In the genomic region with DNA sequence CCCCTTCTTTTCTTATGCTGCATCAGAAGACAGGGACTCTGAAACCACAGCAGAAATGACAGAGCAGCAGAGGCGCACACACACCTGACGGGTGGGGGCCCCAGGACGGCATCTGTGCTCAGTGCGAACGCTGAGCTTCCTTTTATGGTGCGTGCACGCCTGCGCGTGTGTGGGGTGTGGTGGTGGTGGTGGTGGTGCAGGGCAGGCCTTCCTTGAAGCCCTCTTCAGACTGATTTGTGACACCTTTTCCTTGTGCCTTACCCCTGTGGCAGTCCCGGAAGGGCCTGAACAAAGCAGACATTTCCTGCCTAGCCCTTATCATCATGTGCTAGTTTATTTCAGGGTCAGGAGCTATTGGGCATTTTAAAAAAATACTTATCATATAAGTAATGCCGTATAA, we compare ENCODE assay signal across 21 cellular contexts.
DNase-seq lines count a peak whose midpoint lies in the region; ATAC-seq lines count a peak whose summit lies in the region.
"Had no signal": no experiment of that assay in that cellular context is flagged by ENCODE, and none has a peak within 500 bp of the region (broad histone marks: within the 10 kb centered on the region; RNA-seq: fewer than 3 reads in every experiment).

No MANE protein-coding gene starts in this region.

- H2BK12ac ChIP-seq in mesenchymal stem cell (ENCODE audit: low read length in 2 of 2), result no peak overlapping the region

- H3K18ac ChIP-seq in mesenchymal stem cell (ENCODE audit: low read depth in 1 of 2, low read length in 2 of 2), result no peak overlapping the region

- no peak overlapping the region for H3K27ac Mint-ChIP-seq in activated naive CD8-positive, alpha-beta T cell treated with anti-CD3 and anti-CD28 coated beads for 36 hours
- H3K27ac Mint-ChIP-seq: activated naive CD4-positive, alpha-beta T cell treated with anti-CD3 and anti-CD28 coated beads, Interleukin-2, amount 50 U/mL, for 24 hours; CD14-positive monocyte; IgD-negative memory B cell; immature natural killer cell had no signal

- DNase-seq in activated naive CD8-positive, alpha-beta T cell treated with anti-CD3 and anti-CD28 coated beads for 36 hours, result peak; percentile 40
- no peak for DNase-seq in mesenchymal stem cell
- no peak for DNase-seq in germinal center (ENCODE audit: low spot score)
- DNase-seq: gastrocnemius medialis; HCEC 1CT; immature natural killer cell; NCI-H2171; NK-92 treated with Interleukin-12 subunit alpha and Interleukin-12 subunit beta, amount 100 ng/mL, for 24 hours; nucleus accumbens; SHP77; stimulated activated naive CD4-positive, alpha-beta T cell treated with Interleukin-2 at 50 U/mL for 16 hours; T1000 had no signal

- H3K4me1 ChIP-seq in BLaER1 (peaks cover 45% of the 10 kb centered on the region), mesenchymal stem cell (ENCODE audit: control insufficient read depth, insufficient read depth, low read depth, low read length) (peaks cover 38% of the 10 kb centered on the region)
- H3K4me1 ChIP-seq in BLaER1 treated with 17β-estradiol and CSF1 and Interleukin-3, amounts not matched to agents 10 nM and 100 nM, result peaks cover 0 to 50% (median 35%) of the 10 kb centered on the region in 10 experiments; a peak in 16 of 20 replicates

- no peak overlapping the region for H3K27ac ChIP-seq in BLaER1
- H3K27ac ChIP-seq in BLaER1 treated with 17β-estradiol and CSF1 and Interleukin-3, amounts not matched to agents 10 nM and 100 nM, result no peak overlapping the region
- H3K27ac ChIP-seq in mesenchymal stem cell (ENCODE audit: low read length, poor library complexity, severe bottlenecking), result no peak overlapping the region
- H3K27ac ChIP-seq: cardiac muscle cell had no signal

- no peaks in the 10 kb centered on the region for H3K27me3 ChIP-seq in BLaER1
- H3K27me3 ChIP-seq in BLaER1 treated with 17β-estradiol and CSF1 and Interleukin-3, amounts not matched to agents 10 nM and 100 nM, result peaks cover 0 to 20% (median 0%) of the 10 kb centered on the region in 11 experiments; a peak in 3 of 22 replicates
- peaks cover 0 to 14% of the 10 kb centered on the region in 2 experiments for H3K27me3 ChIP-seq in mesenchymal stem cell (ENCODE audit: control insufficient read depth in 1 of 2, insufficient read depth in 1 of 2, low read length in 2 of 2)
- H3K27me3 ChIP-seq: cardiac muscle cell, gastrocnemius medialis had no signal

- ATAC-seq in HG03196 (IDR thresholded peaks at IDR 0.05; ENCODE audit: unreplicated experiment), result no peak
- ATAC-seq in HG03565 (IDR thresholded peaks at IDR 0.05; ENCODE audit: unreplicated experiment), result no peak
- ATAC-seq: gastrocnemius medialis, GM12878 had no signal

- H2AFZ ChIP-seq in mesenchymal stem cell (ENCODE audit: low read depth, low read length), result no peak overlapping the region

- H3K36me3 ChIP-seq in BLaER1 (no peaks in the 10 kb centered on the region), mesenchymal stem cell (ENCODE audit: control insufficient read depth in 1 of 2, insufficient read depth in 2 of 2, low read depth in 1 of 2, low read length in 2 of 2) (peaks cover 0 to 4% of the 10 kb centered on the region in 2 experiments)
- no peaks in the 10 kb centered on the region for H3K36me3 ChIP-seq in BLaER1 treated with 17β-estradiol and CSF1 and Interleukin-3, amounts not matched to agents 10 nM and 100 nM
- H3K36me3 ChIP-seq: cardiac muscle cell, gastrocnemius medialis had no signal

- H3K27me3 Mint-ChIP-seq in activated naive CD8-positive, alpha-beta T cell treated with anti-CD3 and anti-CD28 coated beads for 36 hours, result peaks cover 14% of the 10 kb centered on the region
- H3K27me3 Mint-ChIP-seq: activated naive CD4-positive, alpha-beta T cell treated with anti-CD3 and anti-CD28 coated beads, Interleukin-2, amount 50 U/mL, for 24 hours had no signal

- H3K36me3 Mint-ChIP-seq in activated naive CD8-positive, alpha-beta T cell treated with anti-CD3 and anti-CD28 coated beads for 36 hours, result no peaks in the 10 kb centered on the region
- H3K36me3 Mint-ChIP-seq: activated naive CD4-positive, alpha-beta T cell treated with anti-CD3 and anti-CD28 coated beads, Interleukin-2, amount 50 U/mL, for 24 hours; CD14-positive monocyte; IgD-negative memory B cell; immature natural killer cell had no signal

- peak overlapping the region; percentile 66 for H4K8ac ChIP-seq in mesenchymal stem cell (ENCODE audit: low read length)

- no peak overlapping the region for H3K4ac ChIP-seq in mesenchymal stem cell (ENCODE audit: low read depth in 1 of 2, low read length in 2 of 2)

- H2AK5ac ChIP-seq in mesenchymal stem cell (ENCODE audit: low read length, severe bottlenecking), result peak overlapping the region; percentile 64

- H4K91ac ChIP-seq in mesenchymal stem cell (ENCODE audit: low read length), result no peak overlapping the region

- no peak overlapping the region for H3K4me3 ChIP-seq in BLaER1
- H3K4me3 ChIP-seq in BLaER1 treated with 17β-estradiol and CSF1 and Interleukin-3, amounts not matched to agents 10 nM and 100 nM, result no peak overlapping the region
- H3K4me3 ChIP-seq in mesenchymal stem cell (ENCODE audit: insufficient read depth in 1 of 2, low read depth in 1 of 2, low read length in 2 of 2), result no peak overlapping the region
- H3K4me3 ChIP-seq: cardiac muscle cell, gastrocnemius medialis, GM12878 had no signal

- no peak overlapping the region for H2BK15ac ChIP-seq in mesenchymal stem cell (ENCODE audit: low read depth, poor library complexity, severe bottlenecking)

- H3K23ac ChIP-seq in mesenchymal stem cell (ENCODE audit: low read length in 2 of 2), result no peak overlapping the region

- H3K79me1 ChIP-seq in mesenchymal stem cell (replicated peaks; ENCODE audit: low read length, poor library complexity, severe bottlenecking), result peaks cover 27% of the 10 kb centered on the region

- H3K9me3 Mint-ChIP-seq in activated naive CD8-positive, alpha-beta T cell treated with anti-CD3 and anti-CD28 coated beads for 36 hours, result no peaks in the 10 kb centered on the region
- H3K9me3 Mint-ChIP-seq: activated naive CD4-positive, alpha-beta T cell treated with anti-CD3 and anti-CD28 coated beads, Interleukin-2, amount 50 U/mL, for 24 hours; CD14-positive monocyte; IgD-negative memory B cell; immature natural killer cell had no signal

- H3K9me3 ChIP-seq in BLaER1 (no peaks in the 10 kb centered on the region), mesenchymal stem cell (ENCODE audit: control insufficient read depth, low read length) (no peaks in the 10 kb centered on the region)
- H3K9me3 ChIP-seq in BLaER1 treated with 17β-estradiol and CSF1 and Interleukin-3, amounts not matched to agents 10 nM and 100 nM (replicated peaks in 1 of 11), result no peaks in the 10 kb centered on the region
- H3K9me3 ChIP-seq: gastrocnemius medialis had no signal

- H3K4me1 Mint-ChIP-seq in activated naive CD8-positive, alpha-beta T cell treated with anti-CD3 and anti-CD28 coated beads for 36 hours, result peaks cover 2% of the 10 kb centered on the region
- H3K4me1 Mint-ChIP-seq: activated naive CD4-positive, alpha-beta T cell treated with anti-CD3 and anti-CD28 coated beads, Interleukin-2, amount 50 U/mL, for 24 hours; CD14-positive monocyte; IgD-negative memory B cell had no signal

- H3K4me2 ChIP-seq in BLaER1 (peak overlapping the region; percentile 67), mesenchymal stem cell (ENCODE audit: low read length, poor library complexity, severe bottlenecking) (no peak overlapping the region)
- H3K4me2 ChIP-seq in BLaER1 treated with 17β-estradiol and CSF1 and Interleukin-3, amounts not matched to agents 10 nM and 100 nM, result peak overlapping the region in 9 of 11 experiments; percentile 31 to 76 (median 60); a peak in 17 of 22 replicates

- no peak overlapping the region for H3K4me3 Mint-ChIP-seq in activated naive CD8-positive, alpha-beta T cell treated with anti-CD3 and anti-CD28 coated beads for 36 hours
- H3K4me3 Mint-ChIP-seq: activated naive CD4-positive, alpha-beta T cell treated with anti-CD3 and anti-CD28 coated beads, Interleukin-2, amount 50 U/mL, for 24 hours; CD14-positive monocyte; IgD-negative memory B cell; immature natural killer cell had no signal

- no peak overlapping the region for H3K14ac ChIP-seq in mesenchymal stem cell (ENCODE audit: low read length in 2 of 2)

- H2BK5ac ChIP-seq in mesenchymal stem cell (ENCODE audit: low read depth, low read length, poor library complexity, severe bottlenecking), result no peak overlapping the region

- 97% methylated on average over 9 of the region's 11 CpGs for WGBS in mesenchymal stem cell

- no peak overlapping the region for H2BK120ac ChIP-seq in mesenchymal stem cell (ENCODE audit: low read depth, low read length)

- no peak overlapping the region for H3K9ac ChIP-seq in BLaER1
- no peak overlapping the region for H3K9ac ChIP-seq in BLaER1 treated with 17β-estradiol and CSF1 and Interleukin-3, amounts not matched to agents 10 nM and 100 nM
- no peak overlapping the region for H3K9ac ChIP-seq in mesenchymal stem cell (ENCODE audit: low read length)

- peaks cover 36% of the 10 kb centered on the region; the same call in 1 of the 2 replicates for H4K20me1 ChIP-seq in BLaER1
- peaks cover 0 to 43% (median 7%) of the 10 kb centered on the region in 11 experiments; a peak in 9 of 22 replicates for H4K20me1 ChIP-seq in BLaER1 treated with 17β-estradiol and CSF1 and Interleukin-3, amounts not matched to agents 10 nM and 100 nM
